ENCODE assay signal across 8 cellular contexts in genomic region chr7:37182011-37182478, GRCh38.
DNase-seq lines count a peak whose midpoint lies in the region; ATAC-seq and TF ChIP-seq lines count a peak whose summit lies in the region.

No MANE protein-coding gene starts in this region.

- H3K27ac Mint-ChIP-seq in activated CD4-positive, alpha-beta memory T cell treated with anti-CD3 and anti-CD28 coated beads for 36 hours, result no peak overlapping the region
- H3K27ac Mint-ChIP-seq in effector memory CD8-positive, alpha-beta T cell, result no peak overlapping the region

- POLR2A ChIA-PET in activated CD4-positive, alpha-beta memory T cell treated with anti-CD3 and anti-CD28 coated beads for 36 hours (lab: Charles Lee), result interaction anchor here (0.5 to 0.9 kb wide), 2 partner anchors 504 to 814 kb away, joined by 3 read pairs; no protein-coding TSS in a partner anchor

- H3K9me3 Mint-ChIP-seq in activated CD4-positive, alpha-beta memory T cell treated with anti-CD3 and anti-CD28 coated beads for 36 hours, result no peaks in the 10 kb centered on the region
- H3K9me3 Mint-ChIP-seq in effector memory CD8-positive, alpha-beta T cell, result no peaks in the 10 kb centered on the region

- ATAC-seq in GM18907 (IDR thresholded peaks at IDR 0.05; ENCODE audit: unreplicated experiment) (peak; percentile 88), HG03439 (IDR thresholded peaks at IDR 0.05; ENCODE audit: unreplicated experiment) (peak; percentile 93)
- peak; percentile 100 for ATAC-seq in effector memory CD8-positive, alpha-beta T cell (replicated peaks)

- peak; percentile 92 for TF ChIP-seq CTCF in AG09319 (IDR thresholded peaks at IDR 0.05; ENCODE audit: low read depth, low read length)

- H3K4me1 Mint-ChIP-seq in activated CD4-positive, alpha-beta memory T cell treated with anti-CD3 and anti-CD28 coated beads for 36 hours (ENCODE audit: low read depth), result peaks cover 10% of the 10 kb centered on the region
- peaks cover 0 to 5% of the 10 kb centered on the region in 2 donors for H3K4me1 Mint-ChIP-seq in effector memory CD8-positive, alpha-beta T cell (ENCODE audit: low read depth in 2 of 2)

- intact Hi-C loops in activated CD4-positive, alpha-beta memory T cell treated with anti-CD3 and anti-CD28 coated beads for 36 hours (cut with micrococcal nuclease), result loop anchor here (1.0 to 5.0 kb wide), 4 partner anchors 150 to 695 kb away; no protein-coding TSS in a partner anchor

- H3K36me3 Mint-ChIP-seq in activated CD4-positive, alpha-beta memory T cell treated with anti-CD3 and anti-CD28 coated beads for 36 hours, result peaks cover 17% of the 10 kb centered on the region
- peaks cover 3% of the 10 kb centered on the region for H3K36me3 Mint-ChIP-seq in effector memory CD8-positive, alpha-beta T cell (ENCODE audit: insufficient read depth)

- H3K4me3 Mint-ChIP-seq in activated CD4-positive, alpha-beta memory T cell treated with anti-CD3 and anti-CD28 coated beads for 36 hours, result no peak overlapping the region
- H3K4me3 Mint-ChIP-seq in effector memory CD8-positive, alpha-beta T cell, result no peak overlapping the region

- CTCF ChIA-PET in activated CD4-positive, alpha-beta memory T cell treated with anti-CD3 and anti-CD28 coated beads for 36 hours (lab: Charles Lee), result interaction anchor here (0.5 to 3.7 kb wide), 67 partner anchors 8 to 1536 kb away, joined by 3 to 112 read pairs (median 4); no protein-coding TSS in a partner anchor

- no peaks in the 10 kb centered on the region for H3K27me3 Mint-ChIP-seq in activated CD4-positive, alpha-beta memory T cell treated with anti-CD3 and anti-CD28 coated beads for 36 hours
- H3K27me3 Mint-ChIP-seq in effector memory CD8-positive, alpha-beta T cell, result no peaks in the 10 kb centered on the region

- DNase-seq in AG09319 (ENCODE audit: extremely low read depth, low read depth) (peak; percentile 22), NCI-H524 treated with DMSO at 0.1 percent for 48 hours (lab: John Stamatoyannopoulos, UW) (peak; percentile 40), lung microvascular endothelial cell (ENCODE audit: low read depth in 2 of 2) (peak; percentile 74 to 88)
- peak; percentile 85 for DNase-seq in activated CD4-positive, alpha-beta memory T cell treated with anti-CD3 and anti-CD28 coated beads for 36 hours
- peak; percentile 79 to 82 (median 81) for DNase-seq in effector memory CD8-positive, alpha-beta T cell
- DNase-seq in stimulated activated CD8-positive, alpha-beta memory T cell treated with anti-CD3 and anti-CD28 coated beads, Interleukin-15, amount 100 ng/mL, for 24 hours (ENCODE audit: low read depth), result peak; percentile 63

Comparison
In these comparisons a context has a peak if more than half of its experiments do, and no peak if none do; other contexts are left out.
1. Peak in every context shown above with its lines: DNase-seq and ATAC-seq.
2. DNase-seq: peak in every context shown above with its lines; median percentile 85 in activated CD4-positive, alpha-beta memory T cell treated with anti-CD3 and anti-CD28 coated beads for 36 hours; 81 in effector memory CD8-positive, alpha-beta T cell; 81 in lung microvascular endothelial cell; 63 in stimulated activated CD8-positive, alpha-beta memory T cell treated with anti-CD3 and anti-CD28 coated beads, Interleukin-15, amount 100 ng/mL, for 24 hours; 40 in NCI-H524 treated with DMSO at 0.1 percent for 48 hours; 22 in AG09319.